ENCODE assay signal across 22 cellular contexts in the genomic region with DNA sequence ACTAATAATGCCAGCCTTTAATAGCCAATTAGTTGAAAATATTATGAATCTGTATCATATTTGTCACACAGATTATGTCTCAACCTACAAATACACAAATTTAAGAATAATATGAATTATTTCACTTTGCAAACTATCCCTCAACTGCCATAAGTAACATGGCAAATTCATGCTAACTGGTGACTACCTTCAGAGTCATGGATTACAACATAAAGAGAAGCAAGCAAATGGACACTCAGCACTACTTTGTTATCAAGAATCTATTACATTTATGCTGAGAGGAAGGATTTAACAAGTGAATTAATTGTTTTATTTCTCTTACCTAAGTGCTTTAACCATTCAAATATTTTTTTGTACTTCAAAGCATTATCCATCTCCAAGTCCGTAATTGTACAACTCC.
A peak's percentile ranks its signal among the peaks of the same experiment; 100 is the strongest.
DNase-seq lines count a peak whose midpoint lies in the region; ATAC-seq, FAIRE-seq and TF ChIP-seq lines count a peak whose summit lies in the region.
"Had no signal": no experiment of that assay in that cellular context is flagged by ENCODE, and none has a peak within 500 bp of the region (broad histone marks: within the 10 kb centered on the region; RNA-seq: fewer than 3 reads in every experiment).

No MANE protein-coding gene starts in this region.

- WGBS in HepG2 (ENCODE audit: low lambda C conversion rate), result 92% methylated on average over 1 of the region's 1 CpG
- WGBS in right lobe of liver (ENCODE audit: insufficient coverage, low coverage, low lambda C conversion rate, missing lambda C conversion rate), result 100% methylated on average over 1 of the region's 1 CpG
- 97% methylated on average over 1 of the region's 1 CpG for WGBS in upper lobe of left lung, 2 donors

- no peak for TF ChIP-seq RAD21 in HepG2 (CRISPR knock-in tag; IDR thresholded peaks at IDR 0.05)

- no peaks in the 10 kb centered on the region; the same call in 1 of the 2 replicates for H3K27me3 Mint-ChIP-seq in WTC11 (ENCODE audit: low read depth)
- H3K27me3 Mint-ChIP-seq in activated CD8-positive, alpha-beta T cell treated with anti-CD3 and anti-CD28 coated beads, Interleukin-2, amount 10 ng/mL, durations not matched to agents 7 days and 5 days (ENCODE audit: low read depth), result no peaks in the 10 kb centered on the region
- H3K27me3 Mint-ChIP-seq: CD4-positive, alpha-beta memory T cell had no signal

- TF ChIP-seq POLR2A in HepG2 (IDR thresholded peaks at IDR 0.05; ENCODE audit: insufficient read depth in 1 of 2, low read depth in 2 of 2, low read length in 2 of 2) (no peak), right lobe of liver (IDR thresholded peaks at IDR 0.05) (no peak), upper lobe of left lung (IDR thresholded peaks at IDR 0.05) (no peak)

- no peaks in the 10 kb centered on the region for H3K4me1 Mint-ChIP-seq in WTC11
- H3K4me1 Mint-ChIP-seq in activated CD8-positive, alpha-beta T cell treated with anti-CD3 and anti-CD28 coated beads, Interleukin-2, amount 10 ng/mL, durations not matched to agents 7 days and 5 days (ENCODE audit: low read depth), result peaks cover 10% of the 10 kb centered on the region

- in situ Hi-C loops in HepG2 (cut with HindIII; ENCODE audit: extremely low pct_ligation_motif_present, low pct_unique_long_range_greater_than_20kb), result no loop called here

- H3K4me2 ChIP-seq in HepG2 (ENCODE audit: low read depth, low read length), result 0 out of 2 replicates have a peak overlapping the region, but pooled peaks have one; percentile 59
- H3K4me2 ChIP-seq: A549; BLaER1 treated with 17β-estradiol and CSF1 and Interleukin-3, amounts not matched to agents 10 nM and 100 nM had no signal

- ATAC-seq in HepG2, result no peak
- ATAC-seq in right lobe of liver, result no peak
- no peak for ATAC-seq in WTC11
- ATAC-seq in upper lobe of left lung (ENCODE audit: low FRiP score in 2 of 2), result no peak
- no peak for ATAC-seq in activated CD8-positive, alpha-beta T cell treated with anti-CD3 and anti-CD28 coated beads, Interleukin-2, amount 10 ng/mL, durations not matched to agents 7 days and 5 days
- ATAC-seq in GM21723 (IDR thresholded peaks at IDR 0.05; ENCODE audit: unreplicated experiment), result no peak
- ATAC-seq: A549 had no signal

- BruUV-seq in HepG2 (replicated peaks; lab: Mats Ljungman, UMichigan), result no TSS peak

- peaks cover 29% of the 10 kb centered on the region for H3K9me3 Mint-ChIP-seq in WTC11
- H3K9me3 Mint-ChIP-seq in activated CD8-positive, alpha-beta T cell treated with anti-CD3 and anti-CD28 coated beads, Interleukin-2, amount 10 ng/mL, durations not matched to agents 7 days and 5 days (ENCODE audit: insufficient read depth), result peaks cover 25% of the 10 kb centered on the region

- no peak overlapping the region for H2AFZ ChIP-seq in HepG2 (ENCODE audit: low read length)

- H3K4me1 ChIP-seq in HepG2 (ENCODE audit: insufficient read depth, low read length) (peaks cover 41% of the 10 kb centered on the region), right lobe of liver (no peaks in the 10 kb centered on the region), upper lobe of left lung (peaks cover 0 to 4% (median 0%) of the 10 kb centered on the region in 4 donors)
- H3K4me1 ChIP-seq: A549, BE2C, Caco-2, HAP-1 had no signal

- H3K4me3 Mint-ChIP-seq in WTC11, result no peak overlapping the region
- H3K4me3 Mint-ChIP-seq in activated CD8-positive, alpha-beta T cell treated with anti-CD3 and anti-CD28 coated beads, Interleukin-2, amount 10 ng/mL, durations not matched to agents 7 days and 5 days, result no peak overlapping the region
- H3K4me3 Mint-ChIP-seq: CD4-positive, alpha-beta memory T cell; HFFc6 had no signal

- H3K4me3 ChIP-seq in HepG2 (replicated peaks in 1 of 3; ENCODE audit: insufficient read depth in 1 of 3, low read depth in 2 of 3, low read length in 3 of 3), result no peak overlapping the region
- no peak overlapping the region for H3K4me3 ChIP-seq in right lobe of liver
- H3K4me3 ChIP-seq in epithelial cell of esophagus (ENCODE audit: low read length), result no peak overlapping the region
- H3K4me3 ChIP-seq in upper lobe of left lung, result no peak overlapping the region
- H3K4me3 ChIP-seq: A549; BLaER1 treated with 17β-estradiol and CSF1 and Interleukin-3, amounts not matched to agents 10 nM and 100 nM; HAP-1 had no signal

- no peaks in the 10 kb centered on the region for H3K9me3 ChIP-seq in HepG2 (ENCODE audit: low read length)
- no peaks in the 10 kb centered on the region for H3K9me3 ChIP-seq in right lobe of liver
- no peaks in the 10 kb centered on the region for H3K9me3 ChIP-seq in upper lobe of left lung
- H3K9me3 ChIP-seq: BE2C, HAP-1 had no signal

- H3K36me3 Mint-ChIP-seq in WTC11, result peaks cover 14% of the 10 kb centered on the region
- peaks cover 18% of the 10 kb centered on the region for H3K36me3 Mint-ChIP-seq in activated CD8-positive, alpha-beta T cell treated with anti-CD3 and anti-CD28 coated beads, Interleukin-2, amount 10 ng/mL, durations not matched to agents 7 days and 5 days (ENCODE audit: low read depth)
- H3K36me3 Mint-ChIP-seq: CD4-positive, alpha-beta memory T cell had no signal

- FAIRE-seq in HepG2 (lab: Jason Lieb, UNC), result no peak
- FAIRE-seq: A549, GM12892 had no signal

- TF ChIP-seq EP300 in HepG2 (IDR thresholded peaks at IDR 0.05; ENCODE audit: low read depth in 2 of 2, low read length in 2 of 2) (no peak), HepG2 (CRISPR knock-in tag; IDR thresholded peaks at IDR 0.05; ENCODE audit: borderline replicate concordance) (no peak), upper lobe of left lung (IDR thresholded peaks at IDR 0.05) (no peak)

- no peaks in the 10 kb centered on the region for H3K79me2 ChIP-seq in HepG2 (ENCODE audit: insufficient read depth, low read length)

- H4K20me1 ChIP-seq in HepG2 (ENCODE audit: insufficient read depth, low read length), result no peaks in the 10 kb centered on the region
- H4K20me1 ChIP-seq: BLaER1 treated with 17β-estradiol and CSF1 and Interleukin-3, amounts not matched to agents 10 nM and 100 nM had no signal

- H3K27ac ChIP-seq in HepG2 (ENCODE audit: extremely low read length, insufficient read depth, low read length) (no peak overlapping the region), right lobe of liver (no peak overlapping the region), upper lobe of left lung (peak overlapping the region in 3 of 4 donors; percentile 11 to 79 (median 65))
- H3K27ac ChIP-seq: A549; BLaER1 treated with 17β-estradiol and CSF1 and Interleukin-3, amounts not matched to agents 10 nM and 100 nM had no signal

- H3K27me3 ChIP-seq in HepG2 (ENCODE audit: control insufficient read depth in 1 of 2, insufficient read depth in 2 of 2, low read length in 2 of 2) (no peaks in the 10 kb centered on the region), right lobe of liver (no peaks in the 10 kb centered on the region), upper lobe of left lung (no peaks in the 10 kb centered on the region)
- H3K27me3 ChIP-seq: BLaER1 treated with 17β-estradiol and CSF1 and Interleukin-3, amounts not matched to agents 10 nM and 100 nM had no signal

- POLR2A ChIA-PET in HepG2 (lab: Yijun Ruan, JAX), result no interaction called here
- POLR2A ChIA-PET in WTC11 (lab: Charles Lee), result no interaction called here
- POLR2A ChIA-PET in activated CD8-positive, alpha-beta T cell treated with anti-CD3 and anti-CD28 coated beads, Interleukin-2, amount 10 ng/mL, durations not matched to agents 7 days and 5 days (lab: Charles Lee), result no interaction called here

- DNase-seq in HepG2 (ENCODE audit: low spot score) (no peak), right lobe of liver (no peak), WTC11 (ENCODE audit: low spot score) (no peak), epithelial cell of esophagus (ENCODE audit: low read depth) (peak; percentile 66), upper lobe of left lung (no peak)
- no peak for DNase-seq in activated CD8-positive, alpha-beta T cell treated with anti-CD3 and anti-CD28 coated beads, Interleukin-2, amount 10 ng/mL, durations not matched to agents 7 days and 5 days
- DNase-seq in activated CD4-positive, CD25-positive, alpha-beta regulatory T cell (lab: John Stamatoyannopoulos, UW), result no peak
- DNase-seq: 8988T; ACHN; AML-193; BE2C; Caco-2; CD4-positive, alpha-beta memory T cell; DMS153; DND-41; GOT3; HFFc6 had no signal

- intact Hi-C loops in HepG2 (cut with micrococcal nuclease; ENCODE audit: unreplicated experiment) (no loop called here), right lobe of liver (cut with DNase I) (no loop called here)

- no peak for TF ChIP-seq CTCF in HepG2 (CRISPR knock-in tag; IDR thresholded peaks at IDR 0.05)
- no peak for TF ChIP-seq CTCF in right lobe of liver (IDR thresholded peaks at IDR 0.05)
- TF ChIP-seq CTCF in WTC11 (IDR thresholded peaks at IDR 0.05), result no peak
- TF ChIP-seq CTCF in epithelial cell of esophagus (IDR thresholded peaks at IDR 0.05; ENCODE audit: insufficient read depth, low read depth, low read length, missing control alignments), result no peak
- no peak for TF ChIP-seq CTCF in upper lobe of left lung (IDR thresholded peaks at IDR 0.05)

- H3K27ac Mint-ChIP-seq in WTC11, result no peak overlapping the region
- no peak overlapping the region for H3K27ac Mint-ChIP-seq in activated CD8-positive, alpha-beta T cell treated with anti-CD3 and anti-CD28 coated beads, Interleukin-2, amount 10 ng/mL, durations not matched to agents 7 days and 5 days
- H3K27ac Mint-ChIP-seq: CD4-positive, alpha-beta memory T cell; HFFc6 had no signal

- H3K9ac ChIP-seq in HepG2 (ENCODE audit: insufficient read depth, low read depth, low read length), result no peak overlapping the region
- H3K9ac ChIP-seq: BLaER1 treated with 17β-estradiol and CSF1 and Interleukin-3, amounts not matched to agents 10 nM and 100 nM had no signal

- CTCF ChIA-PET in HepG2 (lab: Yijun Ruan, JAX; ENCODE audit: low intra/inter-chr PET ratio, low total read pairs), result no interaction called here
- CTCF ChIA-PET in WTC11 (lab: Charles Lee), result interaction anchor here (0.8 kb wide), 1 partner anchor 358 kb away, joined by 3 read pairs; no protein-coding TSS in a partner anchor
- CTCF ChIA-PET in activated CD8-positive, alpha-beta T cell treated with anti-CD3 and anti-CD28 coated beads, Interleukin-2, amount 10 ng/mL, durations not matched to agents 7 days and 5 days (lab: Charles Lee), result no interaction called here

- no peaks in the 10 kb centered on the region for H3K36me3 ChIP-seq in HepG2 (replicated peaks in 1 of 2; ENCODE audit: control insufficient read depth in 1 of 2, insufficient read depth in 2 of 2, low read length in 2 of 2)
- H3K36me3 ChIP-seq in right lobe of liver, result no peaks in the 10 kb centered on the region
- H3K36me3 ChIP-seq in upper lobe of left lung, result no peaks in the 10 kb centered on the region
- H3K36me3 ChIP-seq: BE2C, HAP-1 had no signal

TF ChIP-seq in HepG2, 621 proteins besides CTCF, POLR2A, EP300 and RAD21 (continues in another document):
- no peak for TF ChIP-seq HNRNPLL (IDR thresholded peaks at IDR 0.05; ENCODE audit: low read depth, low read length, poor library complexity, severe bottlenecking)

TF ChIP-seq in WTC11, 78 proteins besides CTCF, POLR2A, EP300 and RAD21:
- TF ChIP-seq ZNF232 (CRISPR knock-in tag; IDR thresholded peaks at IDR 0.05) (no peak), ATF1 (CRISPR knock-in tag; IDR thresholded peaks at IDR 0.05) (no peak), HMGA2 (CRISPR knock-in tag; IDR thresholded peaks at IDR 0.05) (peak; percentile 3; the same call in 1 of the 2 replicates)

Comparison
In these comparisons a context has a peak if more than half of its experiments do, and no peak if none do; other contexts are left out.
1. H3K27ac ChIP-seq: peak in upper lobe of left lung (3 of 4); none in HepG2 (single experiment) and right lobe of liver (0 of 3).